9 cellular contexts compared by ENCODE assay signal in genomic region chr13:80438521-80438920, GRCh38.
"Had no signal": no experiment of that assay in that cellular context is flagged by ENCODE, and none has a peak within 500 bp of the region (broad histone marks: within the 10 kb centered on the region; RNA-seq: fewer than 3 reads in every experiment).

No MANE protein-coding gene starts in this region.

- ATAC-seq: HCT116, HepG2 had no signal

- H3K27ac ChIP-seq: GM23248, HL-60 had no signal

- H3K36me3 ChIP-seq: HAP-1 had no signal

- H3K4me1 ChIP-seq: HAP-1 had no signal

- H3K4me3 ChIP-seq: GM23248, HAP-1 had no signal

- DNase-seq: GM23248, GOT3, H7, HFFc6, KG1 had no signal

- H3K9me3 ChIP-seq: HAP-1 had no signal
